Comparison of ENCODE assay signal across 9 cellular contexts in the genomic region with DNA sequence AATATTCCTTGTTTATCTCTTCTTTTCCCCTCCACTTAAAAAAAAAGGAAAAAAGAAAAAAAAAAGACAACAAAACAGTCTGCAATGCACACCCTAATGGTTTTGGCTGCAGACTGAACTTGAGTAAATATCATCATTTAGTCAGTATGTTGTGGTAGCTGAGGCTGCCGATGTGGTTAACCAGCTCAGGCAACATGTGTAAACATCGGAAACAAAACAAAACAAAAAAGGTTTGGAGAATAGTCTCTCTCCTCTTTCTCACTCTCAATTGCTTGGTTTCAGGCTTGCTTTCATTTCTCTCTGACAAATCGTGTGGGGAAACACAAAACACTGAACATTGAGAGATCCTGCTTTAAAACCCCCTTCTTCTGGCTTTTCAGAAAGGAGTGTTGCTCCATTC.
DNase-seq lines count a peak whose midpoint lies in the region; ATAC-seq and TF ChIP-seq lines count a peak whose summit lies in the region.
"Had no signal": no experiment of that assay in that cellular context is flagged by ENCODE, and none has a peak within 500 bp of the region (broad histone marks: within the 10 kb centered on the region; RNA-seq: fewer than 3 reads in every experiment).

No MANE protein-coding gene starts in this region.

- peak overlapping the region; percentile 91 for H2BK5ac ChIP-seq in IMR-90 (ENCODE audit: low read depth, low read length, poor library complexity, severe bottlenecking)

- H4K8ac ChIP-seq in IMR-90 (ENCODE audit: low read depth in 2 of 2, low read length in 2 of 2): peak overlapping the region in 1 of 2 experiments; percentile 22; a peak in 1 of 4 replicates

- POLR2A ChIA-PET in IMR-90 (lab: Charles Lee; ENCODE audit: unreplicated experiment): no interaction called here

- in situ Hi-C loops in IMR-90 (cut with MboI; ENCODE audit: low sequenced_read_pairs) (no loop called here), brain microvascular endothelial cell (cut with HindIII; ENCODE audit: low pct_ligation_motif_present, low sequenced_read_pairs) (no loop called here)

- no peak overlapping the region; the same call in 1 of the 2 replicates for H3K14ac ChIP-seq in IMR-90 (replicated peaks; ENCODE audit: low read depth, low read length)

- H3K23ac ChIP-seq in IMR-90 (ENCODE audit: low read depth, low read length): no peak overlapping the region

- no peak overlapping the region for H2AFZ ChIP-seq in IMR-90 (replicated peaks; ENCODE audit: low read length, poor library complexity)

- peak overlapping the region; percentile 53; the same call in 1 of the 2 replicates for H2BK120ac ChIP-seq in IMR-90 (ENCODE audit: low read depth, low read length)

- TSS peak; percentile 20 for BruUV-seq in IMR-90 (replicated peaks; lab: Mats Ljungman, UMichigan)

- H3K4me1 Mint-ChIP-seq in natural killer cell: peaks cover 23 to 39% of the 10 kb centered on the region in 2 donors

- dilution Hi-C loops in IMR-90 (cut with HindIII; ENCODE audit: low sequenced_read_pairs, unreplicated experiment): no loop called here

- H3K56ac ChIP-seq in IMR-90 (ENCODE audit: extremely low read depth, insufficient read depth, low read length): peak overlapping the region; percentile 20; the same call in 1 of the 2 replicates

- DNase-seq in IMR-90: peak; percentile 96
- DNase-seq in brain microvascular endothelial cell: peak; percentile 89
- no peak for DNase-seq in natural killer cell
- DNase-seq in activated naive CD4-positive, alpha-beta T cell treated with Interleukin-2 at 50 U/mL for 16 hours: no peak
- DNase-seq in NCI-H1694 (lab: John Stamatoyannopoulos, UW): no peak

- peak overlapping the region; percentile 58 for H3K18ac ChIP-seq in IMR-90 (ENCODE audit: low read depth, low read length)

- peak; percentile 30 for TF ChIP-seq RAD21 in IMR-90 (IDR thresholded peaks at IDR 0.05; ENCODE audit: low read length)

- no peaks in the 10 kb centered on the region for H3K27me3 ChIP-seq in BLaER1 treated with 17β-estradiol and CSF1 and Interleukin-3, amounts not matched to agents 10 nM and 100 nM
- H3K27me3 ChIP-seq in IMR-90 (ENCODE audit: control insufficient read depth, insufficient read depth, low read length) (no peaks in the 10 kb centered on the region; the same call in 1 of the 2 replicates), brain microvascular endothelial cell (replicated peaks) (no peaks in the 10 kb centered on the region)
- H3K27me3 ChIP-seq: gastroesophageal sphincter had no signal

- peak overlapping the region; percentile 29 for H3K4me3 Mint-ChIP-seq in natural killer cell

- H3K36me3 Mint-ChIP-seq in natural killer cell: no peaks in the 10 kb centered on the region

- no peaks in the 10 kb centered on the region for H3K9me3 Mint-ChIP-seq in natural killer cell

- intact Hi-C loops in IMR-90 (cut with micrococcal nuclease): loop anchor here (1.0 to 10.0 kb wide), 7 partner anchors 42 to 542 kb away; no protein-coding TSS in a partner anchor
- intact Hi-C loops in natural killer cell (cut with micrococcal nuclease): no loop called here

- TF ChIP-seq POLR2A in IMR-90 (IDR thresholded peaks at IDR 0.05; ENCODE audit: low read depth, low read length): no peak

- no peak for TF ChIP-seq CTCF in IMR-90 (conservative IDR thresholded peaks at IDR 0.05; ENCODE audit: low read depth, low read length)
- no peak for TF ChIP-seq CTCF in brain microvascular endothelial cell (IDR thresholded peaks at IDR 0.05; ENCODE audit: low read depth, low read length, missing control alignments)
- TF ChIP-seq CTCF in natural killer cell (IDR thresholded peaks at IDR 0.05): no peak

- no peak overlapping the region for H2AK9ac ChIP-seq in IMR-90 (replicated peaks; ENCODE audit: low read depth, low read length, poor library complexity)

- H3K4ac ChIP-seq in IMR-90 (ENCODE audit: low read depth, low read length): no peak overlapping the region

- H3K4me1 ChIP-seq in BLaER1 treated with 17β-estradiol and CSF1 and Interleukin-3, amounts not matched to agents 10 nM and 100 nM: peaks cover 12 to 39% (median 15%) of the 10 kb centered on the region in 10 experiments; a peak in 18 of 20 replicates
- H3K4me1 ChIP-seq in IMR-90 (ENCODE audit: control insufficient read depth, insufficient read depth, low read length): peaks cover 14% of the 10 kb centered on the region
- H3K4me1 ChIP-seq: gastroesophageal sphincter had no signal

- no peak overlapping the region for H4K91ac ChIP-seq in IMR-90 (ENCODE audit: insufficient read depth, low read depth, low read length)

- no peak overlapping the region for H2BK20ac ChIP-seq in IMR-90 (ENCODE audit: low read depth, low read length)

- no CpG with 5 or more reads among the region's 3 CpGs for WGBS in IMR-90 (ENCODE audit: extremely low coverage in 2 of 2, insufficient read length in 1 of 2), 2 experiments

- no peak overlapping the region for H2AK5ac ChIP-seq in IMR-90 (ENCODE audit: low read depth, low read length)

- ATAC-seq in IMR-90 (ENCODE audit: low read depth): peak; percentile 70
- ATAC-seq in natural killer cell: peak in 1 of 3 donors; percentile 54
- ATAC-seq in HG03565 (IDR thresholded peaks at IDR 0.05; ENCODE audit: unreplicated experiment): no peak
- ATAC-seq in GM21390 (IDR thresholded peaks at IDR 0.05; ENCODE audit: unreplicated experiment): no peak
- ATAC-seq: gastroesophageal sphincter had no signal

- peak overlapping the region in 4 of 11 experiments; percentile 13 to 38 (median 24); a peak in 3 of 22 replicates for H3K27ac ChIP-seq in BLaER1 treated with 17β-estradiol and CSF1 and Interleukin-3, amounts not matched to agents 10 nM and 100 nM
- H3K27ac ChIP-seq in IMR-90 (ENCODE audit: insufficient read depth, low read length) (peak overlapping the region; percentile 54; the same call in 1 of the 2 replicates), brain microvascular endothelial cell (peak overlapping the region; percentile 94)

- H3K9me1 ChIP-seq in IMR-90 (ENCODE audit: insufficient read depth, low read length): peaks cover 5% of the 10 kb centered on the region; the same call in 1 of the 2 replicates

- peaks cover 0 to 11% (median 0%) of the 10 kb centered on the region in 11 experiments; a peak in 4 of 22 replicates for H3K36me3 ChIP-seq in BLaER1 treated with 17β-estradiol and CSF1 and Interleukin-3, amounts not matched to agents 10 nM and 100 nM
- H3K36me3 ChIP-seq in IMR-90 (ENCODE audit: control insufficient read depth, insufficient read depth, low read length): peaks cover 8% of the 10 kb centered on the region
- H3K36me3 ChIP-seq in brain microvascular endothelial cell (replicated peaks): peaks cover 8% of the 10 kb centered on the region

- H3K79me1 ChIP-seq in IMR-90 (ENCODE audit: low read depth in 1 of 2, low read length in 2 of 2): peaks cover 3 to 9% of the 10 kb centered on the region in 2 experiments; a peak in 2 of 4 replicates

- H3K4me2 ChIP-seq in BLaER1 treated with 17β-estradiol and CSF1 and Interleukin-3, amounts not matched to agents 10 nM and 100 nM: peak overlapping the region; percentile 11 to 66 (median 36)
- H3K4me2 ChIP-seq in IMR-90 (ENCODE audit: low read depth, low read length): peak overlapping the region; percentile 74; the same call in 1 of the 2 replicates

- H2BK15ac ChIP-seq in IMR-90 (ENCODE audit: low read depth, low read length): no peak overlapping the region

- no peaks in the 10 kb centered on the region for H4K20me1 ChIP-seq in BLaER1 treated with 17β-estradiol and CSF1 and Interleukin-3, amounts not matched to agents 10 nM and 100 nM
- peaks cover 6% of the 10 kb centered on the region; the same call in 1 of the 2 replicates for H4K20me1 ChIP-seq in IMR-90 (ENCODE audit: insufficient read depth, low read length)

- H3K27ac Mint-ChIP-seq in natural killer cell: peak overlapping the region in 1 of 2 donors; percentile 18

- CTCF ChIA-PET in IMR-90 (lab: Yijun Ruan, JAX): interaction anchor here (0.9 kb wide), 1 partner anchor 307 kb away, joined by 7 read pairs; no protein-coding TSS in a partner anchor

- no peaks in the 10 kb centered on the region for H3K27me3 Mint-ChIP-seq in natural killer cell (ENCODE audit: low read depth in 2 of 2)

- peak overlapping the region in 2 of 11 experiments; percentile 16 to 20; a peak in 2 of 22 replicates for H3K9ac ChIP-seq in BLaER1 treated with 17β-estradiol and CSF1 and Interleukin-3, amounts not matched to agents 10 nM and 100 nM
- H3K9ac ChIP-seq in IMR-90 (ENCODE audit: low read depth, low read length): peak overlapping the region; percentile 37; the same call in 1 of the 2 replicates

- H3K4me3 ChIP-seq in BLaER1 treated with 17β-estradiol and CSF1 and Interleukin-3, amounts not matched to agents 10 nM and 100 nM: no peak overlapping the region; a peak in 1 of 20 replicates
- peak overlapping the region; percentile 20; the same call in 1 of the 2 replicates for H3K4me3 ChIP-seq in IMR-90 (ENCODE audit: insufficient read depth, low read depth, low read length)
- H3K4me3 ChIP-seq in brain microvascular endothelial cell (ENCODE audit: low read depth, low read length): peak overlapping the region; percentile 6
- H3K4me3 ChIP-seq: gastroesophageal sphincter had no signal

- no peak overlapping the region for H4K5ac ChIP-seq in IMR-90 (ENCODE audit: low read depth, low read length)

- H3K9me3 ChIP-seq in BLaER1 treated with 17β-estradiol and CSF1 and Interleukin-3, amounts not matched to agents 10 nM and 100 nM (replicated peaks in 1 of 11): peaks cover 0 to 13% (median 0%) of the 10 kb centered on the region in 11 experiments; a peak in 8 of 22 replicates
- H3K9me3 ChIP-seq in IMR-90 (ENCODE audit: control insufficient read depth, insufficient read depth, low read length): no peaks in the 10 kb centered on the region
- H3K9me3 ChIP-seq: gastroesophageal sphincter had no signal

TF ChIP-seq in IMR-90, 13 proteins besides CTCF, POLR2A, EP300 and RAD21 (continues in another document):
- TF ChIP-seq, protein P1, sequence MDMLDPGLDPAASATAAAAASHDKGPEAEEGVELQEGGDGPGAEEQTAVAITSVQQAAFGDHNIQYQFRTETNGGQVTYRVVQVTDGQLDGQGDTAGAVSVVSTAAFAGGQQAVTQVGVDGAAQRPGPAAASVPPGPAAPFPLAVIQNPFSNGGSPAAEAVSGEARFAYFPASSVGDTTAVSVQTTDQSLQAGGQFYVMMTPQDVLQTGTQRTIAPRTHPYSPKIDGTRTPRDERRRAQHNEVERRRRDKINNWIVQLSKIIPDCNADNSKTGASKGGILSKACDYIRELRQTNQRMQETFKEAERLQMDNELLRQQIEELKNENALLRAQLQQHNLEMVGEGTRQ (IDR thresholded peaks at IDR 0.05; ENCODE audit: low read depth, low read length): no peak
- no peak for TF ChIP-seq SMC3 (IDR thresholded peaks at IDR 0.05; ENCODE audit: low read depth, low read length)
- TF ChIP-seq, protein P2, sequence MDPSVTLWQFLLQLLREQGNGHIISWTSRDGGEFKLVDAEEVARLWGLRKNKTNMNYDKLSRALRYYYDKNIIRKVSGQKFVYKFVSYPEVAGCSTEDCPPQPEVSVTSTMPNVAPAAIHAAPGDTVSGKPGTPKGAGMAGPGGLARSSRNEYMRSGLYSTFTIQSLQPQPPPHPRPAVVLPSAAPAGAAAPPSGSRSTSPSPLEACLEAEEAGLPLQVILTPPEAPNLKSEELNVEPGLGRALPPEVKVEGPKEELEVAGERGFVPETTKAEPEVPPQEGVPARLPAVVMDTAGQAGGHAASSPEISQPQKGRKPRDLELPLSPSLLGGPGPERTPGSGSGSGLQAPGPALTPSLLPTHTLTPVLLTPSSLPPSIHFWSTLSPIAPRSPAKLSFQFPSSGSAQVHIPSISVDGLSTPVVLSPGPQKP (IDR thresholded peaks at IDR 0.05; ENCODE audit: borderline replicate concordance, low read depth, low read length): no peak

Comparison
In these comparisons a context has a peak if more than half of its experiments do, and no peak if none do; other contexts are left out.
1. H3K4me3 ChIP-seq: peak in IMR-90 (single experiment) and brain microvascular endothelial cell (single experiment); none in BLaER1 treated with 17β-estradiol and CSF1 and Interleukin-3, amounts not matched to agents 10 nM and 100 nM (0 of 10).
2. DNase-seq: peak in IMR-90 (single experiment) and brain microvascular endothelial cell (single experiment); none in natural killer cell (single experiment), activated naive CD4-positive, alpha-beta T cell treated with Interleukin-2 at 50 U/mL for 16 hours (single experiment) and NCI-H1694 (single experiment).